Comparison of ENCODE assay signal across 8 cellular contexts in the genomic region with DNA sequence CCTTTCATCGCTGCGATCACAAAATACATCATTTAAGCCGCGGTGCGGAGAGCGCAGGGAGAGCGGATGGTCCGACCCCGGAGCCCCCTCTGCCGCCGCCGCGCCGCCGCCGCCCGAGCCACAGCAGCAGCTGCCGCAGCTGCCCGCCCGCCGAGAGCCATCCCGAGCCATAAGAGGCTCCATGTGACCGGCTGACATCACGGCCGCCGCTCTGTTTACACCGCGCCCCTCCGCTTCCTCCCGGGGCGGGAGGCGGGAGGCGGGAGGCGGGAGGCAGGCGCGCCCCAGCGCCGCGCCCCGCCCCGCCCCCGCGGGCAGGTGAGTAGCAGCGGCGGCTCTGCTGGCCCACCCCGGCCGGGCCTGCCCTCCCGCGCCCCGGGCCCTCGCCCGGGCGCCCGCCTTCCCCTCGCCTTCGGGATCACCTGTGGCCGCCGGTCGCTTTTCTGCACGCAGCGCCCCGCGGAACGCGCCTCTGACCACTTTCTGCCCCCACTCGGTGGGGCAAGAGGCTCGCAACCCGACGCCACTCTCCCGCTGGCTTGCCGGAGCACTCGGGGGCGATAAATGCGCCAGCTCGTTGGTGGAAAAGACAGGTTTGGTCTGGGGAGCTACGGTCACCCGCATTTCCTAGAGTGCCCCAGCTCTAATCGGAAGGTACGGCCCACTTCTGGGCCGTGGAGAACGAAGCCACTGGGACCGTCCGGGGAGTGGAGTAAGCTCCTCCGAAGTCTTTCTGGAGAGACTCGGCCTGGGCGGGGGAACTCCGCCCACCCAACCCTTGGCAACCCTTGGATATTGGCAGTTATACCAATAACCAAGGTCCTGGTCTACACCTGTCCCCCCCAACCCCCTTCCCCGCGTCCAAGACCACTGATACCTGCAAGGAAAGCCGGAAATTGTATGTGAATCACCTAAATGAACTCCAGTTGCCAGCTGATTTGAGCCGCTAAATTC.
DNase-seq lines count a peak whose midpoint lies in the region; ATAC-seq and TF ChIP-seq lines count a peak whose summit lies in the region.

No MANE protein-coding gene starts in this region.

- peak in 1 of 4 donors; percentile 6 for TF ChIP-seq EP300 in upper lobe of left lung (IDR thresholded peaks at IDR 0.05)

- H4K20me1 ChIP-seq in DND-41 (ENCODE audit: insufficient read depth, low read length), result no peaks in the 10 kb centered on the region; the same call in 1 of the 2 replicates

- H3K4me1 ChIP-seq in DND-41 (ENCODE audit: insufficient read depth, low read length), result peaks cover 14% of the 10 kb centered on the region
- H3K4me1 ChIP-seq in heart right ventricle, result peaks cover 0 to 29% (median 11%) of the 10 kb centered on the region in 9 donors
- peaks cover 0 to 14% (median 10%) of the 10 kb centered on the region in 4 donors for H3K4me1 ChIP-seq in upper lobe of left lung

- no peaks in the 10 kb centered on the region for H3K9me3 ChIP-seq in DND-41 (ENCODE audit: insufficient read depth, low read length, severe bottlenecking)
- no peaks in the 10 kb centered on the region for H3K9me3 ChIP-seq in heart right ventricle
- H3K9me3 ChIP-seq in upper lobe of left lung, result no peaks in the 10 kb centered on the region

- TF ChIP-seq CTCF in DND-41 (IDR thresholded peaks at IDR 0.05; ENCODE audit: borderline replicate concordance, extremely low read depth, low read length, poor library complexity, severe bottlenecking), result no peak
- TF ChIP-seq CTCF in heart right ventricle (IDR thresholded peaks at IDR 0.05), result peak in 5 of 9 donors; percentile 11 to 36 (median 23)
- peak in 2 of 6 experiments; percentile 40 to 48 for TF ChIP-seq CTCF in upper lobe of left lung (IDR thresholded peaks at IDR 0.05)

- peaks cover 45% of the 10 kb centered on the region for H3K4me1 Mint-ChIP-seq in activated naive CD8-positive, alpha-beta T cell treated with anti-CD3 and anti-CD28 coated beads, Interleukin-2, amount 10 ng/mL, durations not matched to agents 7 days and 5 days

- H3K4me3 ChIP-seq in DND-41 (ENCODE audit: low read depth in 1 of 2, low read length in 2 of 2) (peak overlapping the region in 1 of 2 experiments; percentile 55; a peak in 2 of 4 replicates), heart right ventricle (peak overlapping the region; percentile 69 to 98 (median 88)), upper lobe of left lung (peak overlapping the region; percentile 82 to 91 (median 90))

- H3K36me3 ChIP-seq in DND-41 (ENCODE audit: insufficient read depth, low read length) (no peaks in the 10 kb centered on the region; the same call in 1 of the 2 replicates), heart right ventricle (no peaks in the 10 kb centered on the region), upper lobe of left lung (no peaks in the 10 kb centered on the region)

- peaks cover 50% of the 10 kb centered on the region for H3K27me3 ChIP-seq in DND-41 (ENCODE audit: insufficient read depth, low read length, poor library complexity)
- peaks cover 0 to 49% (median 0%) of the 10 kb centered on the region in 7 donors for H3K27me3 ChIP-seq in heart right ventricle
- no peaks in the 10 kb centered on the region for H3K27me3 ChIP-seq in upper lobe of left lung

- ATAC-seq in DND-41 (ENCODE audit: insufficient read depth, low read depth) (peak; percentile 94), GM21825 (IDR thresholded peaks at IDR 0.05; ENCODE audit: unreplicated experiment) (peak; percentile 76), SK-N-SH treated with all-trans-retinoic acid at 6 μM for 48 hours (peak; percentile 77), heart right ventricle (peak; percentile 91 to 95 (median 94)), upper lobe of left lung (ENCODE audit: low FRiP score in 2 of 2) (peak; percentile 92 to 93)
- ATAC-seq in activated naive CD8-positive, alpha-beta T cell treated with anti-CD3 and anti-CD28 coated beads, Interleukin-2, amount 10 ng/mL, durations not matched to agents 7 days and 5 days (ENCODE audit: low read depth), result peak; percentile 90

- peak overlapping the region; percentile 84 for H3K27ac Mint-ChIP-seq in activated naive CD8-positive, alpha-beta T cell treated with anti-CD3 and anti-CD28 coated beads, Interleukin-2, amount 10 ng/mL, durations not matched to agents 7 days and 5 days

- no peaks in the 10 kb centered on the region for H3K9me3 Mint-ChIP-seq in activated naive CD8-positive, alpha-beta T cell treated with anti-CD3 and anti-CD28 coated beads, Interleukin-2, amount 10 ng/mL, durations not matched to agents 7 days and 5 days

- H3K27me3 Mint-ChIP-seq in activated naive CD8-positive, alpha-beta T cell treated with anti-CD3 and anti-CD28 coated beads, Interleukin-2, amount 10 ng/mL, durations not matched to agents 7 days and 5 days, result no peaks in the 10 kb centered on the region

- peak overlapping the region; percentile 70 for H3K4me2 ChIP-seq in DND-41 (ENCODE audit: insufficient read depth, low read length)

- H3K27ac ChIP-seq in DND-41 (ENCODE audit: low read length) (no peak overlapping the region), heart right ventricle (peak overlapping the region; percentile 84 to 96 (median 94)), upper lobe of left lung (peak overlapping the region; percentile 87 to 96 (median 92))

- H2AFZ ChIP-seq in DND-41 (ENCODE audit: low read depth, low read length), result no peak overlapping the region; the same call in 1 of the 2 replicates

- intact Hi-C loops in heart right ventricle (cut with DNase I), result loop anchor here in 5 of 10 donors (2.0 to 10.0 kb wide), 7 partner anchors 68 to 462 kb away; no protein-coding TSS in a partner anchor
- intact Hi-C loops in posterior vena cava (cut with DNase I), result loop anchor here (10.0 kb wide), 3 partner anchors 342 to 1242 kb away; no protein-coding TSS in a partner anchor

- peak in 3 of 4 donors; percentile 69 to 89 (median 81) for TF ChIP-seq POLR2A in upper lobe of left lung (IDR thresholded peaks at IDR 0.05)

- H3K36me3 Mint-ChIP-seq in activated naive CD8-positive, alpha-beta T cell treated with anti-CD3 and anti-CD28 coated beads, Interleukin-2, amount 10 ng/mL, durations not matched to agents 7 days and 5 days, result peaks cover 5% of the 10 kb centered on the region

- H3K79me2 ChIP-seq in DND-41 (ENCODE audit: insufficient read depth, low read length), result no peaks in the 10 kb centered on the region

- peak overlapping the region; percentile 43; the same call in 1 of the 2 replicates for H3K9ac ChIP-seq in DND-41 (ENCODE audit: low read depth, low read length)

- POLR2A ChIA-PET in activated naive CD8-positive, alpha-beta T cell treated with anti-CD3 and anti-CD28 coated beads, Interleukin-2, amount 10 ng/mL, durations not matched to agents 7 days and 5 days (lab: Charles Lee), result interaction anchor here (0.6 to 3.0 kb wide), 8 partner anchors 9 to 324 kb away, joined by 3 to 10 read pairs (median 4); no protein-coding TSS in a partner anchor

- H3K4me3 Mint-ChIP-seq in activated naive CD8-positive, alpha-beta T cell treated with anti-CD3 and anti-CD28 coated beads, Interleukin-2, amount 10 ng/mL, durations not matched to agents 7 days and 5 days, result peak overlapping the region; percentile 87

- WGBS in heart right ventricle, 2 donors, result 2 to 3% methylated on average over 68 to 86 of the region's 91 CpGs
- 5 to 23% methylated on average over 6 to 19 of the region's 91 CpGs for WGBS in upper lobe of left lung, 2 donors

- DNase-seq in DND-41 (peak; percentile 61), LoVo (ENCODE audit: low spot score) (peak; percentile 89), heart right ventricle (peak; percentile 87 to 88), posterior vena cava (ENCODE audit: low spot score) (peak; percentile 94), upper lobe of left lung (peak; percentile 92 to 95)
- DNase-seq in activated naive CD8-positive, alpha-beta T cell treated with anti-CD3 and anti-CD28 coated beads, Interleukin-2, amount 10 ng/mL, durations not matched to agents 7 days and 5 days, result peak; percentile 87

TF ChIP-seq in SK-N-SH treated with all-trans-retinoic acid at 6 μM for 48 hours, 23 proteins besides CTCF, POLR2A, EP300 and RAD21 (continues in another document):
- TF ChIP-seq OSR1 (CRISPR knock-in tag; IDR thresholded peaks at IDR 0.05) (no peak), ISL1 (CRISPR knock-in tag; IDR thresholded peaks at IDR 0.05) (no peak), ZFP30 (CRISPR knock-in tag; IDR thresholded peaks at IDR 0.05) (no peak)
- TF ChIP-seq, protein P1, sequence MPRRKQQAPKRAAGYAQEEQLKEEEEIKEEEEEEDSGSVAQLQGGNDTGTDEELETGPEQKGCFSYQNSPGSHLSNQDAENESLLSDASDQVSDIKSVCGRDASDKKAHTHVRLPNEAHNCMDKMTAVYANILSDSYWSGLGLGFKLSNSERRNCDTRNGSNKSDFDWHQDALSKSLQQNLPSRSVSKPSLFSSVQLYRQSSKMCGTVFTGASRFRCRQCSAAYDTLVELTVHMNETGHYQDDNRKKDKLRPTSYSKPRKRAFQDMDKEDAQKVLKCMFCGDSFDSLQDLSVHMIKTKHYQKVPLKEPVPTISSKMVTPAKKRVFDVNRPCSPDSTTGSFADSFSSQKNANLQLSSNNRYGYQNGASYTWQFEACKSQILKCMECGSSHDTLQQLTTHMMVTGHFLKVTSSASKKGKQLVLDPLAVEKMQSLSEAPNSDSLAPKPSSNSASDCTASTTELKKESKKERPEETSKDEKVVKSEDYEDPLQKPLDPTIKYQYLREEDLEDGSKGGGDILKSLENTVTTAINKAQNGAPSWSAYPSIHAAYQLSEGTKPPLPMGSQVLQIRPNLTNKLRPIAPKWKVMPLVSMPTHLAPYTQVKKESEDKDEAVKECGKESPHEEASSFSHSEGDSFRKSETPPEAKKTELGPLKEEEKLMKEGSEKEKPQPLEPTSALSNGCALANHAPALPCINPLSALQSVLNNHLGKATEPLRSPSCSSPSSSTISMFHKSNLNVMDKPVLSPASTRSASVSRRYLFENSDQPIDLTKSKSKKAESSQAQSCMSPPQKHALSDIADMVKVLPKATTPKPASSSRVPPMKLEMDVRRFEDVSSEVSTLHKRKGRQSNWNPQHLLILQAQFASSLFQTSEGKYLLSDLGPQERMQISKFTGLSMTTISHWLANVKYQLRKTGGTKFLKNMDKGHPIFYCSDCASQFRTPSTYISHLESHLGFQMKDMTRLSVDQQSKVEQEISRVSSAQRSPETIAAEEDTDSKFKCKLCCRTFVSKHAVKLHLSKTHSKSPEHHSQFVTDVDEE (CRISPR knock-in tag; IDR thresholded peaks at IDR 0.05), result no peak
